ENCODE assay signal across 29 cellular contexts in the genomic region with DNA sequence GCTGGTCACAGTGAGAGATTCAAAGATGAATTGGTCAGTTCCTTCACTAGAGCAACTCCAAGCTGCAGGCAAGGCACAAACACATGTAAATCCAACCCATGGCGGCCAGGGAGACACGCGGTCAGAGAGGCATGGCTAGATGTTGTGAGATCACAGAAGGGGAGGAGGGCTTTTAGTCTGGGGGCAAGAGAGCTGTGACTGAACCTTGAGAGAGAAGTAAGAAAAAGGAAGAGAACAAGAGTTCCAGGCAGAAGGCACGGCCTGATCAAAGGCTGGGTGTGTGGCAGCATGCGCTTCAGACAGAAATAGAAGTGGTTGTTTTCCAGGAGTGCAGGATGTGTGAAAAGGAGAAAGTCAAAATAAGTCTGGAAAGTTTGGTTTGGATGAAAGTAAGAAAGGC. TPM values are rescaled to one million over a fixed set of nuclear protein-coding genes. Genes with fewer than 3 reads are reported as not detected.
"Had no signal": no experiment of that assay in that cellular context is flagged by ENCODE, and none has a peak within 500 bp of the region (broad histone marks: within the 10 kb centered on the region; RNA-seq: fewer than 3 reads in every experiment).

No MANE protein-coding gene starts in this region.

- H3K27ac Mint-ChIP-seq: activated naive CD4-positive, alpha-beta T cell treated with anti-CD3 and anti-CD28 coated beads for 36 hours; activated naive CD8-positive, alpha-beta T cell treated with anti-CD3 and anti-CD28 coated beads for 36 hours; activated T-cell treated with anti-CD3 and anti-CD28 coated beads, Interleukin-2, amount 50 U/mL, for 72 hours; brain; nephron; stimulated activated memory B cell treated with anti-CD40 and anti-IgM and Interleukin-4, amounts not matched to agents 10 μg/mL and 1 μg/mL and 100 μg/mL, for 72 hours; stimulated activated naive CD8-positive, alpha-beta T cell treated with anti-CD3 and anti-CD28 coated beads, Interleukin-15, amount 100 ng/mL, for 72 hours; WTC11 had no signal

- H3K27me3 Mint-ChIP-seq: activated naive CD8-positive, alpha-beta T cell treated with anti-CD3 and anti-CD28 coated beads for 36 hours; brain; stimulated activated memory B cell treated with anti-CD40 and anti-IgM and Interleukin-4, amounts not matched to agents 10 μg/mL and 1 μg/mL and 100 μg/mL, for 72 hours; stimulated activated naive CD8-positive, alpha-beta T cell treated with anti-CD3 and anti-CD28 coated beads, Interleukin-15, amount 100 ng/mL, for 72 hours had no signal

- H3K27ac ChIP-seq: adrenal gland, cardiac muscle cell, colonic mucosa, gastrocnemius medialis, heart left ventricle, left lung, neutrophil, ovary, prostate gland, skin epidermis, transverse colon had no signal

- H3K4me1 ChIP-seq: adrenal gland, colonic mucosa, gastrocnemius medialis, heart left ventricle, left lung, prostate gland had no signal

- H3K9me3 ChIP-seq: adrenal gland, colonic mucosa, gastrocnemius medialis, heart left ventricle, left lung, neutrophil, ovary, prostate gland, transverse colon had no signal

- ATAC-seq: activated T-cell treated with anti-CD3 and anti-CD28 coated beads, Interleukin-2, amount 50 U/mL, for 72 hours; gastrocnemius medialis; heart left ventricle; left lung; stimulated activated memory B cell treated with anti-CD40 and anti-IgM and Interleukin-4, amounts not matched to agents 10 μg/mL and 1 μg/mL and 100 μg/mL, for 72 hours; stimulated activated naive CD8-positive, alpha-beta T cell treated with anti-CD3 and anti-CD28 coated beads, Interleukin-15, amount 100 ng/mL, for 72 hours; WTC11 had no signal

- DNase-seq: activated naive CD4-positive, alpha-beta T cell treated with anti-CD3 and anti-CD28 coated beads for 36 hours; activated naive CD8-positive, alpha-beta T cell treated with anti-CD3 and anti-CD28 coated beads for 36 hours; activated T-cell treated with anti-CD3 and anti-CD28 coated beads for 4 hours; activated T-cell treated with anti-CD3 and anti-CD28 coated beads, Interleukin-2, amount 50 U/mL, for 72 hours; adrenal gland; aorta; cerebellar nuclear complex; colonic mucosa; effector CD8-positive, alpha-beta T cell; gastrocnemius medialis; heart left ventricle; left lung; ovary; retina; stimulated activated CD4-positive, alpha-beta T cell treated with anti-CD3 and anti-CD28 coated beads, Interleukin-1b, Interleukin-23, amount 100 ng/mL, for 48 hours; stimulated activated CD4-positive, alpha-beta T cell treated with anti-CD3 and anti-CD28 coated beads, Interleukin-4, amount 100 ng/mL, for 4 hours; stimulated activated CD8-positive, alpha-beta memory T cell treated with anti-CD3 and anti-CD28 coated beads, Interleukin-4, amount 100 ng/mL, for 48 hours; stimulated activated naive CD8-positive, alpha-beta T cell treated with anti-CD3 and anti-CD28 coated beads, Interleukin-15, amount 100 ng/mL, for 72 hours; T-helper 2 cell; transverse colon had no signal

- H3K27me3 ChIP-seq: adrenal gland, cardiac muscle cell, colonic mucosa, gastrocnemius medialis, heart left ventricle, left lung, neutrophil, ovary, transverse colon had no signal

- H3K4me3 Mint-ChIP-seq: activated naive CD4-positive, alpha-beta T cell treated with anti-CD3 and anti-CD28 coated beads for 36 hours; activated naive CD8-positive, alpha-beta T cell treated with anti-CD3 and anti-CD28 coated beads for 36 hours; activated T-cell treated with anti-CD3 and anti-CD28 coated beads, Interleukin-2, amount 50 U/mL, for 72 hours; brain; nephron; stimulated activated memory B cell treated with anti-CD40 and anti-IgM and Interleukin-4, amounts not matched to agents 10 μg/mL and 1 μg/mL and 100 μg/mL, for 72 hours; stimulated activated naive CD8-positive, alpha-beta T cell treated with anti-CD3 and anti-CD28 coated beads, Interleukin-15, amount 100 ng/mL, for 72 hours; WTC11 had no signal

- H3K4me3 ChIP-seq: adrenal gland, cardiac muscle cell, colonic mucosa, gastrocnemius medialis, heart left ventricle, left lung, lung, ovary, prostate gland, skin epidermis, transverse colon had no signal

- H3K4me1 Mint-ChIP-seq: activated naive CD8-positive, alpha-beta T cell treated with anti-CD3 and anti-CD28 coated beads for 36 hours; brain; nephron; stimulated activated memory B cell treated with anti-CD40 and anti-IgM and Interleukin-4, amounts not matched to agents 10 μg/mL and 1 μg/mL and 100 μg/mL, for 72 hours; stimulated activated naive CD8-positive, alpha-beta T cell treated with anti-CD3 and anti-CD28 coated beads, Interleukin-15, amount 100 ng/mL, for 72 hours had no signal

- H3K36me3 Mint-ChIP-seq: activated naive CD8-positive, alpha-beta T cell treated with anti-CD3 and anti-CD28 coated beads for 36 hours; brain; stimulated activated memory B cell treated with anti-CD40 and anti-IgM and Interleukin-4, amounts not matched to agents 10 μg/mL and 1 μg/mL and 100 μg/mL, for 72 hours; WTC11 had no signal

- H3K36me3 ChIP-seq: adrenal gland, cardiac muscle cell, colonic mucosa, gastrocnemius medialis, left lung, neutrophil, ovary, prostate gland, transverse colon had no signal

- H3K9me3 Mint-ChIP-seq: activated naive CD4-positive, alpha-beta T cell treated with anti-CD3 and anti-CD28 coated beads for 36 hours; activated naive CD8-positive, alpha-beta T cell treated with anti-CD3 and anti-CD28 coated beads for 36 hours; activated T-cell treated with anti-CD3 and anti-CD28 coated beads, Interleukin-2, amount 50 U/mL, for 72 hours; brain; nephron; stimulated activated memory B cell treated with anti-CD40 and anti-IgM and Interleukin-4, amounts not matched to agents 10 μg/mL and 1 μg/mL and 100 μg/mL, for 72 hours; stimulated activated naive CD8-positive, alpha-beta T cell treated with anti-CD3 and anti-CD28 coated beads, Interleukin-15, amount 100 ng/mL, for 72 hours; WTC11 had no signal

RNA-seq across cellular contexts. Expression of a gene that starts 15.9 kb away (rescaled TPM):
- total RNA-seq: activated naive CD4-positive, alpha-beta T cell treated with anti-CD3 and anti-CD28 coated beads for 36 hours; activated naive CD8-positive, alpha-beta T cell treated with anti-CD3 and anti-CD28 coated beads for 36 hours had no signal
